28 cellular contexts compared by ENCODE assay signal in genomic region chr17:80281516-80281915, GRCh38.
"Had no signal": no experiment of that assay in that cellular context is flagged by ENCODE, and none has a peak within 500 bp of the region (broad histone marks: within the 10 kb centered on the region; RNA-seq: fewer than 3 reads in every experiment).

No MANE protein-coding gene starts in this region.

- H3K9me3 Mint-ChIP-seq: activated CD4-positive, alpha-beta memory T cell treated with anti-CD3 and anti-CD28 coated beads for 36 hours; activated naive CD8-positive, alpha-beta T cell treated with anti-CD3 and anti-CD28 coated beads for 36 hours; brain; mesothelial cell of epicardium; neural progenitor cell had no signal

- H3K9me3 ChIP-seq: adrenal gland, right atrium auricular region, tibial nerve had no signal

- H3K27ac ChIP-seq: adrenal gland, cardiac muscle cell, coronary artery, dorsolateral prefrontal cortex, neural progenitor cell, parathyroid adenoma, right atrium auricular region, VCaP had no signal

- H3K4me3 Mint-ChIP-seq: activated CD4-positive, alpha-beta memory T cell treated with anti-CD3 and anti-CD28 coated beads for 36 hours; activated naive CD8-positive, alpha-beta T cell treated with anti-CD3 and anti-CD28 coated beads for 36 hours; brain; mesothelial cell of epicardium; naive thymus-derived CD4-positive, alpha-beta T cell; neural progenitor cell had no signal

- H3K36me3 ChIP-seq: cardiac muscle cell, neural progenitor cell had no signal

- DNase-seq: activated CD4-positive, alpha-beta memory T cell treated with anti-CD3 and anti-CD28 coated beads for 36 hours; activated CD4-positive, alpha-beta T cell treated with anti-CD3 and anti-CD28 coated beads for 4 hours; activated CD8-positive, alpha-beta memory T cell treated with anti-CD3 and anti-CD28 coated beads, Interleukin-2, amount 50 U/mL, for 4 hours; activated effector memory CD4-positive, alpha-beta T cell treated with Interleukin-2 at 50 U/mL for 16 hours; activated naive CD4-positive, alpha-beta T cell treated with Interleukin-2 at 50 U/mL for 16 hours; activated naive CD8-positive, alpha-beta T cell treated with anti-CD3 and anti-CD28 coated beads for 36 hours; activated T-cell treated with anti-CD3 and anti-CD28 coated beads, Interleukin-2, amount 50 U/mL, for 48 hours; adrenal gland; dorsolateral prefrontal cortex; head of caudate nucleus; hippocampal formation; left colon; naive thymus-derived CD4-positive, alpha-beta T cell; occipital lobe; stimulated activated CD4-positive, alpha-beta T cell treated with anti-CD3 and anti-CD28 coated beads, Interleukin-15, amount 100 ng/mL, for 24 hours; stimulated activated CD4-positive, alpha-beta T cell treated with anti-CD3 and anti-CD28 coated beads, Interleukin-2, amount 100 ng/mL, for 24 hours; stimulated activated naive CD4-positive, alpha-beta T cell treated with Interleukin-2 at 50 U/mL for 16 hours; T-helper 9 cell had no signal

- H3K27me3 Mint-ChIP-seq: activated CD4-positive, alpha-beta memory T cell treated with anti-CD3 and anti-CD28 coated beads for 36 hours; activated naive CD8-positive, alpha-beta T cell treated with anti-CD3 and anti-CD28 coated beads for 36 hours; brain; naive thymus-derived CD4-positive, alpha-beta T cell had no signal

- ATAC-seq: left colon; naive thymus-derived CD4-positive, alpha-beta T cell had no signal

- H3K4me3 ChIP-seq: adrenal gland, cardiac muscle cell, coronary artery, dorsolateral prefrontal cortex, neural progenitor cell, right atrium auricular region, smooth muscle cell, tibial nerve had no signal

- H3K27me3 ChIP-seq: adrenal gland, cardiac muscle cell, dorsolateral prefrontal cortex, neural progenitor cell, right atrium auricular region, tibial nerve had no signal

- H3K27ac Mint-ChIP-seq: activated CD4-positive, alpha-beta memory T cell treated with anti-CD3 and anti-CD28 coated beads for 36 hours; activated naive CD8-positive, alpha-beta T cell treated with anti-CD3 and anti-CD28 coated beads for 36 hours; brain; mesothelial cell of epicardium; neural progenitor cell had no signal

- H3K4me1 ChIP-seq: neural progenitor cell had no signal
